9 cellular contexts compared by ENCODE assay signal in genomic region chr15:99361541-99362185, GRCh38.
A peak's percentile ranks its signal among the peaks of the same experiment; 100 is the strongest.
DNase-seq lines count a peak whose midpoint lies in the region; ATAC-seq, FAIRE-seq and TF ChIP-seq lines count a peak whose summit lies in the region.
"Had no signal": no experiment of that assay in that cellular context is flagged by ENCODE, and none has a peak within 500 bp of the region (broad histone marks: within the 10 kb centered on the region; RNA-seq: fewer than 3 reads in every experiment).

No MANE protein-coding gene starts in this region.

- H4K20me1 ChIP-seq in MM.1S (ENCODE audit: insufficient read depth, low read length) (no peaks in the 10 kb centered on the region), endothelial cell of umbilical vein (replicated peaks; ENCODE audit: control insufficient read depth, extremely low read depth, insufficient read depth, low read length) (no peaks in the 10 kb centered on the region)

- ATAC-seq in HG02852 (IDR thresholded peaks at IDR 0.05; ENCODE audit: unreplicated experiment), result no peak

- no TSS peak for BruUV-seq in endothelial cell of umbilical vein (replicated peaks; lab: Mats Ljungman, UMichigan)

- no peak overlapping the region for H3K4me2 ChIP-seq in MM.1S (ENCODE audit: low read depth, low read length)
- H3K4me2 ChIP-seq in endothelial cell of umbilical vein (ENCODE audit: insufficient read depth, low read length), result no peak overlapping the region

- H3K9me3 Mint-ChIP-seq in osteocyte (ENCODE audit: unreplicated experiment), result peaks cover 8% of the 10 kb centered on the region
- H3K9me3 Mint-ChIP-seq: central memory CD8-positive, alpha-beta T cell had no signal

- CTCF ChIA-PET in endothelial cell of umbilical vein (lab: Charles Lee) (interaction anchor here (0.7 to 3.3 kb wide), 6 partner anchors 10 to 343 kb away, joined by 3 to 15 read pairs (median 6); no protein-coding TSS in a partner anchor), HEK293T (lab: Yijun Ruan, JAX) (interaction anchor here (1.0 to 1.8 kb wide), 2 partner anchors 10 to 75 kb away, joined by 3 to 6 read pairs; no protein-coding TSS in a partner anchor)

- H3K9me2 ChIP-seq in MM.1S (replicated peaks; ENCODE audit: insufficient read depth, low read length), result no peaks in the 10 kb centered on the region

- no peak overlapping the region for H3K4me3 Mint-ChIP-seq in osteocyte (ENCODE audit: unreplicated experiment)
- H3K4me3 Mint-ChIP-seq: central memory CD8-positive, alpha-beta T cell had no signal

- POLR2A ChIA-PET in endothelial cell of umbilical vein (lab: Charles Lee), result no interaction called here
- POLR2A ChIA-PET in HEK293T (lab: Yijun Ruan, JAX), result no interaction called here

- H3K9me3 ChIP-seq in MM.1S (replicated peaks; ENCODE audit: insufficient read depth, low read length) (no peaks in the 10 kb centered on the region), endothelial cell of umbilical vein (replicated peaks; ENCODE audit: control insufficient read depth, insufficient read depth, low read length) (no peaks in the 10 kb centered on the region)

- H3K36me3 ChIP-seq in MM.1S (replicated peaks; ENCODE audit: insufficient read depth, low read length) (no peaks in the 10 kb centered on the region), endothelial cell of umbilical vein (ENCODE audit: control insufficient read depth in 2 of 2, extremely low read depth in 1 of 2, insufficient read depth in 2 of 2, low read length in 2 of 2) (no peaks in the 10 kb centered on the region)

- H3K4me1 ChIP-seq in MM.1S (ENCODE audit: low read length), result peaks cover 22% of the 10 kb centered on the region
- H3K4me1 ChIP-seq in endothelial cell of umbilical vein (ENCODE audit: control insufficient read depth, extremely low read depth, insufficient read depth, low read length), result no peaks in the 10 kb centered on the region

- no peaks in the 10 kb centered on the region for H3K4me1 Mint-ChIP-seq in osteocyte (ENCODE audit: unreplicated experiment)
- H3K4me1 Mint-ChIP-seq: central memory CD8-positive, alpha-beta T cell had no signal

- H2AFZ ChIP-seq in MM.1S (ENCODE audit: low read length), result no peak overlapping the region
- H2AFZ ChIP-seq in endothelial cell of umbilical vein (ENCODE audit: low read depth, low read length), result no peak overlapping the region

- H3K27me3 Mint-ChIP-seq in osteocyte (ENCODE audit: unreplicated experiment), result no peaks in the 10 kb centered on the region
- H3K27me3 Mint-ChIP-seq: central memory CD8-positive, alpha-beta T cell had no signal

- no peak for TF ChIP-seq POLR2A in endothelial cell of umbilical vein (IDR thresholded peaks at IDR 0.05; ENCODE audit: low read depth, low read length)

- H3K36me3 Mint-ChIP-seq in osteocyte (ENCODE audit: unreplicated experiment), result peaks cover 34% of the 10 kb centered on the region

- H3K9ac ChIP-seq in MM.1S (ENCODE audit: low read length) (no peak overlapping the region), endothelial cell of umbilical vein (replicated peaks; ENCODE audit: extremely low read depth, insufficient read depth, low read length) (no peak overlapping the region)

- no peaks in the 10 kb centered on the region for H3F3A ChIP-seq in MM.1S (ENCODE audit: insufficient read depth, low read length)

- FAIRE-seq in endothelial cell of umbilical vein (lab: Jason Lieb, UNC), result peak; percentile 55

- H3K9me1 ChIP-seq in endothelial cell of umbilical vein (replicated peaks; ENCODE audit: control insufficient read depth, extremely low read depth, insufficient read depth, low read length), result no peaks in the 10 kb centered on the region

- TF ChIP-seq CTCF in MM.1S (IDR thresholded peaks at IDR 0.05; ENCODE audit: low read length), result peak; percentile 33
- TF ChIP-seq CTCF in endothelial cell of umbilical vein (IDR thresholded peaks at IDR 0.05; ENCODE audit: extremely low read depth in 1 of 2, insufficient read depth in 1 of 2, low read depth in 1 of 2, low read length in 2 of 2), result peak; percentile 48
- TF ChIP-seq CTCF in osteocyte (IDR thresholded peaks at IDR 0.05), result peak; percentile 51

- dilution Hi-C loops in endothelial cell of umbilical vein (cut with MboI; ENCODE audit: extremely low pct_ligation_motif_present, low sequenced_read_pairs), result no loop called here

- no peaks in the 10 kb centered on the region for H3K79me2 ChIP-seq in MM.1S (ENCODE audit: low read length)
- no peaks in the 10 kb centered on the region for H3K79me2 ChIP-seq in endothelial cell of umbilical vein (ENCODE audit: control insufficient read depth, insufficient read depth, low read length)

- DNase-seq in ELR (ENCODE audit: low read depth) (peak; percentile 49), MM.1S (no peak), endothelial cell of umbilical vein (ENCODE audit: low read depth, low spot score) (peak; percentile 18), osteocyte (ENCODE audit: extremely low spot score, unreplicated experiment) (no peak), foreskin melanocyte (no peak), HEK293T (ENCODE audit: extremely low spot score) (no peak)

- H3K27ac Mint-ChIP-seq in osteocyte (ENCODE audit: unreplicated experiment), result no peak overlapping the region

- H3K27ac ChIP-seq in MM.1S (ENCODE audit: low read length), result no peak overlapping the region
- H3K27ac ChIP-seq in endothelial cell of umbilical vein (ENCODE audit: insufficient read depth, low read depth, low read length), result no peak overlapping the region

- intact Hi-C loops in endothelial cell of umbilical vein (cut with micrococcal nuclease), result loop anchor here (1.0 kb wide), 1 partner anchor 75 kb away; no protein-coding TSS in a partner anchor

- no peak overlapping the region for H3K4me3 ChIP-seq in MM.1S (ENCODE audit: low read length)
- no peak overlapping the region for H3K4me3 ChIP-seq in endothelial cell of umbilical vein (replicated peaks in 1 of 3; ENCODE audit: insufficient read depth in 1 of 3, low read depth in 1 of 3, low read length in 3 of 3)
- H3K4me3 ChIP-seq: lung had no signal

- H3K27me3 ChIP-seq in MM.1S (replicated peaks; ENCODE audit: insufficient read depth, low read length) (no peaks in the 10 kb centered on the region), endothelial cell of umbilical vein (ENCODE audit: control insufficient read depth in 2 of 2, insufficient read depth in 2 of 2, low read length in 2 of 2) (no peaks in the 10 kb centered on the region)

TF ChIP-seq in endothelial cell of umbilical vein, 7 proteins besides CTCF, POLR2A, EP300 and RAD21:
- TF ChIP-seq GATA2 (IDR thresholded peaks at IDR 0.05; ENCODE audit: insufficient read depth, insufficient read length, low read depth, low read length), result no peak
- TF ChIP-seq POLR2AphosphoS5 (IDR thresholded peaks at IDR 0.05; ENCODE audit: insufficient read depth, low read depth, low read length), result no peak
- TF ChIP-seq EZH2 (IDR thresholded peaks at IDR 0.05; ENCODE audit: borderline replicate concordance, low read depth, low read length, severe bottlenecking), result no peak
- TF ChIP-seq JUN (IDR thresholded peaks at IDR 0.05; ENCODE audit: borderline replicate concordance, insufficient read depth, insufficient read length, low read depth), result no peak
- no peak for TF ChIP-seq FOS (IDR thresholded peaks at IDR 0.05; ENCODE audit: borderline replicate concordance, insufficient read depth, low read length)
- TF ChIP-seq MAX (IDR thresholded peaks at IDR 0.05; ENCODE audit: insufficient read depth, insufficient read length), result no peak
- TF ChIP-seq MYC (IDR thresholded peaks at IDR 0.05; ENCODE audit: low read depth, low read length), result no peak

TF ChIP-seq in HEK293T, 16 proteins besides CTCF, POLR2A, EP300 and RAD21:
- TF ChIP-seq SUZ12 (IDR thresholded peaks at IDR 0.05) (no peak), L3MBTL2 (conservative IDR thresholded peaks at IDR 0.05) (no peak), HDGF (IDR thresholded peaks at IDR 0.05; ENCODE audit: borderline replicate concordance) (no peak), FOXA1 (IDR thresholded peaks at IDR 0.05) (no peak), ARNT (IDR thresholded peaks at IDR 0.05) (no peak), ZNF384 (IDR thresholded peaks at IDR 0.05) (no peak), ELF4 (IDR thresholded peaks at IDR 0.05) (no peak), LEF1 (IDR thresholded peaks at IDR 0.05; ENCODE audit: borderline replicate concordance) (no peak), FOXK2 (IDR thresholded peaks at IDR 0.05) (no peak)
TF ChIP-seq in HEK293T: peak in this region for 0.

Comparison
In these comparisons a context has a peak if more than half of its experiments do, and no peak if none do; other contexts are left out.
1. DNase-seq: peak in ELR (single experiment) and endothelial cell of umbilical vein (single experiment); none in MM.1S (single experiment), osteocyte (single experiment), foreskin melanocyte (single experiment) and HEK293T (single experiment).
2. Peak in every context shown above with its lines, with median percentiles within 50 percentile points of each other: CTCF ChIP-seq.